In genomic region chr15:41640985-41641384, GRCh38 we compare ENCODE assay signal across 8 cellular contexts.
"Had no signal": no experiment of that assay in that cellular context is flagged by ENCODE, and none has a peak within 500 bp of the region (broad histone marks: within the 10 kb centered on the region; RNA-seq: fewer than 3 reads in every experiment).

No MANE protein-coding gene starts in this region.

- H3K4me3 Mint-ChIP-seq: IgD-negative memory B cell had no signal

- H3K9me3 Mint-ChIP-seq: IgD-negative memory B cell had no signal

- H3K4me2 ChIP-seq: KMS-11 had no signal

- H3K36me3 Mint-ChIP-seq: IgD-negative memory B cell had no signal

- H3K9ac ChIP-seq: KMS-11 had no signal

- DNase-seq: IMR-90, KBM-7, KG1 had no signal

- ATAC-seq: HepG2 had no signal

- H3K27ac ChIP-seq: HL-60, KMS-11 had no signal

- H3K27ac Mint-ChIP-seq: IgD-negative memory B cell had no signal

- FAIRE-seq: HepG2, HTR-8/SVneo had no signal

- H3K27me3 Mint-ChIP-seq: IgD-negative memory B cell had no signal
